8 cellular contexts compared by ENCODE assay signal in the genomic region with DNA sequence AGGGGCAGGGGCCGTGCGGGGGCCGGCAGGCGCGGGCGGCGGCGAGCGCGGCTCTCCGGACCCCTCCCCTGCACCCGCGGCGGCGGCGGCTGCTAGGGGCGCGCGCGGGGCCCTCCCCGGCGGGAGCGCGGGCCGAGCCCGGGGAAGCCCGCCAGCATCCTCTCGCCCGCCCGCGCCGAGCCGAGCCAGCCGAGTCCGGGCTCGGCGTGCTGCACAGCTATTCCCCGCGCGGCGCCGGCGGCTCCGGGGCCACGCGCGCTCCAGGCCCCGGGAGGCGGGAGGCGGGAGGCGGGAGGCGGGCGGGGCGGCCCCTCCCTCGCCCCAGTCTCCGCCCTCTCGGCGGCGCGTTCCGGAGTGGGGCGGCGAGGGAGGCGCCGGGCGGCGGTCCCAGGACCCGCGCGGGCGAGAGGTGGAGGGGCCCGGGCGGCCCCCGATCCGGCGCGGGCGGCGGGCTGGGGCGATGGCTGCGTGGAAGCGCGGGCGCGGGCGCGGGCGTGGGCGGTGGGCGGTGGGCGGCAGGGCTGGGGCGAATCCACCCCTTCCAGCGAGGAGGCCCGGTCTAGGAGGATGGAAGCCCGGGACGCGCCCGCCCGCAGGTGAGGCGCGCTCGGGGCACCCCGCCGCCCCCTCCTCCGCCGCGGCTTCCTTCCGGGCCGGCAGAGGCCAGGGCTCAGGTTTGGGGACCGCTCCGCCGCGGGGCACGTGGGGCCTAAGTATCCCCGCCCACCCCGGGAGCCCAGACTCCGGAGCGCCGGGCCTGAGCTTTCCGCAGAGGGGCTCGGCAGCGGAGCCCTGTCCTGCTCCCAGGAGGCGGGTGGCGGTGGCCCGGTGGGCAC. TPM values are rescaled to one million over a fixed set of nuclear protein-coding genes. Genes with fewer than 3 reads are reported as not detected.
A peak's percentile ranks its signal among the peaks of the same experiment; 100 is the strongest.
DNase-seq lines count a peak whose midpoint lies in the region; ATAC-seq and TF ChIP-seq lines count a peak whose summit lies in the region.

TSS of gene ADCY3 (minus strand) at position 261 of the 836 bp plus-strand sequence. CDS start 1,250 bp downstream, outside the sequence.

- ATAC-seq in GM18858 (IDR thresholded peaks at IDR 0.05; ENCODE audit: unreplicated experiment) (peak; percentile 42), HG03066 (IDR thresholded peaks at IDR 0.05; ENCODE audit: low read depth, unreplicated experiment) (peak; percentile 59), gastroesophageal sphincter (peak; percentile 90)

- H3K27ac ChIP-seq in ACC112 (ENCODE audit: low read depth, low read length) (no peak within 1 kb of the TSS), gastroesophageal sphincter (peak within 1 kb of the TSS in 3 of 4 donors; percentile 76 to 84 (median 76)), tibial nerve (peak within 1 kb of the TSS; percentile 78 to 95 (median 88))

- no peaks in the 10 kb centered on the region for H3K9me3 ChIP-seq in gastroesophageal sphincter
- H3K9me3 ChIP-seq in tibial nerve: no peaks in the 10 kb centered on the region

- H3K79me2 ChIP-seq in ACC112 (ENCODE audit: control insufficient read depth, insufficient read depth, low read length, unreplicated experiment): no peaks in the 10 kb centered on the region

- H3K4me1 ChIP-seq in ACC112 (ENCODE audit: control insufficient read depth, insufficient read depth, low read length, unreplicated experiment) (peaks cover 12% of the 10 kb centered on the region), gastroesophageal sphincter (peaks cover 0 to 48% (median 3%) of the 10 kb centered on the region in 3 donors), tibial nerve (peaks cover 0 to 52% (median 40%) of the 10 kb centered on the region in 4 donors)

- no CpG with 5 or more reads among the region's 125 CpGs for WGBS in gastroesophageal sphincter (ENCODE audit: low coverage in 1 of 2), 2 donors
- 1% methylated on average over 55 to 68 of the region's 125 CpGs for WGBS in tibial nerve, 2 donors

- TF ChIP-seq CTCF in gastroesophageal sphincter (IDR thresholded peaks at IDR 0.05) (no peak), tibial nerve (IDR thresholded peaks at IDR 0.05) (no peak)

- no peaks in the 10 kb centered on the region for H3K36me3 ChIP-seq in ACC112 (ENCODE audit: insufficient read depth, low read length)
- H3K36me3 ChIP-seq in gastroesophageal sphincter: peaks cover 0 to 8% of the 10 kb centered on the region in 2 donors
- peaks cover 0 to 13% (median 0%) of the 10 kb centered on the region in 3 donors for H3K36me3 ChIP-seq in tibial nerve

- no peak for TF ChIP-seq EP300 in gastroesophageal sphincter (IDR thresholded peaks at IDR 0.05)
- peak in 1 of 2 donors; percentile 24 for TF ChIP-seq EP300 in tibial nerve (IDR thresholded peaks at IDR 0.05)

- H3K27me3 ChIP-seq in ACC112 (ENCODE audit: insufficient read depth, low read length): no peaks in the 10 kb centered on the region
- no peaks in the 10 kb centered on the region for H3K27me3 ChIP-seq in gastroesophageal sphincter
- no peaks in the 10 kb centered on the region for H3K27me3 ChIP-seq in tibial nerve

- DNase-seq in RPMI7951 (ENCODE audit: low read depth): peak; percentile 52
- DNase-seq in activated naive CD4-positive, alpha-beta T cell treated with Interleukin-2 at 50 U/mL for 16 hours: peak; percentile 70
- peak in 37 of 56 donors; percentile 18 to 86 (median 48) for DNase-seq in nucleus accumbens (lab: John Stamatoyannopoulos, UW)
- DNase-seq in tibial nerve (ENCODE audit: low spot score in 2 of 2): peak in 1 of 2 donors; percentile 51

- TF ChIP-seq POLR2A in gastroesophageal sphincter (IDR thresholded peaks at IDR 0.05) (no peak), tibial nerve (IDR thresholded peaks at IDR 0.05) (peak in 1 of 2 donors; percentile 65)

- H3K4me3 ChIP-seq in ACC112 (ENCODE audit: low read depth, low read length): peak within 1 kb of the TSS; percentile 86
- peak within 1 kb of the TSS; percentile 44 to 79 for H3K4me3 ChIP-seq in gastroesophageal sphincter
- H3K4me3 ChIP-seq in tibial nerve: peak within 1 kb of the TSS; percentile 57 to 90 (median 82)

- peak within 1 kb of the TSS; percentile 74 for H2AFZ ChIP-seq in ACC112 (ENCODE audit: low read length, unreplicated experiment)

RNA-seq across cellular contexts. Expression of gene ADCY3, which starts in this region (rescaled TPM):
- 16.4 and 21.3 TPM in 2 replicates for total RNA-seq in RPMI7951 (2014; rRNA removed; shearing (Covaris generic))
- total RNA-seq in gastroesophageal sphincter (10 to 100 TPM; 32.5 to 54.5 (median 39.9) TPM), tibial nerve (100 to 1,000 TPM; 145 to 393 (median 207) TPM)
